8 cellular contexts compared by ENCODE assay signal in genomic region chr22:49838771-49839717, GRCh38. TPM values are rescaled to one million over a fixed set of nuclear protein-coding genes. Genes with fewer than 3 reads are reported as not detected.
DNase-seq lines count a peak whose midpoint lies in the region; ATAC-seq, FAIRE-seq and TF ChIP-seq lines count a peak whose summit lies in the region.

No MANE protein-coding gene starts in this region.

- H3K27me3 ChIP-seq in CD8-positive, alpha-beta T cell (ENCODE audit: insufficient read depth, low read length) = no peaks in the 10 kb centered on the region
- H3K27me3 ChIP-seq in small intestine (ENCODE audit: control insufficient read depth in 2 of 2, insufficient read depth in 2 of 2, low read length in 2 of 2) (no peaks in the 10 kb centered on the region), PC-9 (ENCODE audit: insufficient read depth, low read depth) (no peaks in the 10 kb centered on the region)

- no peaks in the 10 kb centered on the region for H4K20me1 ChIP-seq in PC-9 (ENCODE audit: insufficient read depth)

- H3K4me3 Mint-ChIP-seq in CD8-positive, alpha-beta T cell = peak overlapping the region; percentile 66
- peak overlapping the region; percentile 85 for H3K4me3 Mint-ChIP-seq in activated naive CD4-positive, alpha-beta T cell treated with anti-CD3 and anti-CD28 coated beads, Interleukin-2, amount 50 U/mL, for 24 hours

- H3K4me1 ChIP-seq in CD8-positive, alpha-beta T cell (ENCODE audit: insufficient read depth, low read length) = peaks cover 17% of the 10 kb centered on the region
- H3K4me1 ChIP-seq in small intestine (ENCODE audit: control insufficient read depth in 2 of 2, insufficient read depth in 1 of 2, low read depth in 1 of 2, low read length in 1 of 2) = no peaks in the 10 kb centered on the region
- H3K4me1 ChIP-seq in PC-9 (replicated peaks; ENCODE audit: insufficient read depth) = peaks cover 6% of the 10 kb centered on the region

- no peak for FAIRE-seq in small intestine (lab: Jason Lieb, UNC)

- no peaks in the 10 kb centered on the region for H3K9me3 Mint-ChIP-seq in CD8-positive, alpha-beta T cell
- no peaks in the 10 kb centered on the region for H3K9me3 Mint-ChIP-seq in activated naive CD4-positive, alpha-beta T cell treated with anti-CD3 and anti-CD28 coated beads, Interleukin-2, amount 50 U/mL, for 24 hours

- peaks cover 13% of the 10 kb centered on the region for H3F3A ChIP-seq in PC-9 (ENCODE audit: insufficient read depth, low read depth)

- no peaks in the 10 kb centered on the region for H3K36me3 ChIP-seq in CD8-positive, alpha-beta T cell (ENCODE audit: insufficient read depth, low read length)
- H3K36me3 ChIP-seq in small intestine (ENCODE audit: control insufficient read depth in 2 of 2, insufficient read depth in 2 of 2, low read length in 2 of 2) (no peaks in the 10 kb centered on the region), PC-9 (ENCODE audit: low read depth) (no peaks in the 10 kb centered on the region)

- intact Hi-C loops in CD8-positive, alpha-beta T cell (cut with DNase I, micrococcal nuclease) = loop anchor here (1.0 kb wide), 4 partner anchors 13 to 79 kb away; partner anchors contain the start of genes ZBED4 (in 2 of the 2), ALG12 (in 1 of the 2) and CRELD2 (in 1 of the 2)
- intact Hi-C loops in PC-9 (cut with micrococcal nuclease; ENCODE audit: unreplicated experiment) = no loop called here

- no peak overlapping the region for H3K4me2 ChIP-seq in PC-9

- 63 to 86% (median 68%) methylated on average over 29 of the region's 29 CpGs for WGBS in small intestine, 3 donors

- H3K9me3 ChIP-seq in CD8-positive, alpha-beta T cell (ENCODE audit: low read length) = no peaks in the 10 kb centered on the region
- no peaks in the 10 kb centered on the region for H3K9me3 ChIP-seq in small intestine (ENCODE audit: control insufficient read depth, low read depth)
- H3K9me3 ChIP-seq in PC-9 (ENCODE audit: insufficient read depth, low read depth) = no peaks in the 10 kb centered on the region

- DNase-seq in CD8-positive, alpha-beta T cell = peak; percentile 75 to 97 (median 87)
- DNase-seq in T-helper 1 cell (peak; percentile 80 to 96 (median 88)), small intestine (peak; percentile 66), PC-9 (no peak), NCI-H226 (no peak), GM03348 (ENCODE audit: low spot score) (no peak)

- POLR2A ChIA-PET in CD8-positive, alpha-beta T cell (lab: Charles Lee) = interaction anchor here (0.6 to 3.1 kb wide), 12 partner anchors 9 to 408 kb away, joined by 3 to 9 read pairs (median 4); partner anchors contain the start of gene PIM3
- POLR2A ChIA-PET in PC-9 (lab: Charles Lee; ENCODE audit: unreplicated experiment) = no interaction called here

- TF ChIP-seq CTCF in CD8-positive, alpha-beta T cell (IDR thresholded peaks at IDR 0.05) = no peak
- no peak for TF ChIP-seq CTCF in PC-9 (conservative IDR thresholded peaks at IDR 0.05)

- no peaks in the 10 kb centered on the region for H3K36me3 Mint-ChIP-seq in CD8-positive, alpha-beta T cell
- no peaks in the 10 kb centered on the region for H3K36me3 Mint-ChIP-seq in activated naive CD4-positive, alpha-beta T cell treated with anti-CD3 and anti-CD28 coated beads, Interleukin-2, amount 50 U/mL, for 24 hours

- H3K27me3 Mint-ChIP-seq in CD8-positive, alpha-beta T cell (ENCODE audit: low read depth) = no peaks in the 10 kb centered on the region
- no peaks in the 10 kb centered on the region for H3K27me3 Mint-ChIP-seq in activated naive CD4-positive, alpha-beta T cell treated with anti-CD3 and anti-CD28 coated beads, Interleukin-2, amount 50 U/mL, for 24 hours

- peak overlapping the region; percentile 97 for H3K27ac Mint-ChIP-seq in CD8-positive, alpha-beta T cell
- peak overlapping the region; percentile 93 for H3K27ac Mint-ChIP-seq in activated naive CD4-positive, alpha-beta T cell treated with anti-CD3 and anti-CD28 coated beads, Interleukin-2, amount 50 U/mL, for 24 hours

- CTCF ChIA-PET in CD8-positive, alpha-beta T cell (lab: Charles Lee) = interaction anchor here (1.0 to 1.4 kb wide), 3 partner anchors 9 to 143 kb away, joined by 3 to 5 read pairs (median 3); no protein-coding TSS in a partner anchor
- CTCF ChIA-PET in PC-9 (lab: Charles Lee) = no interaction called here

- H2AFZ ChIP-seq in PC-9 = no peak overlapping the region

- H3K9me2 ChIP-seq in PC-9 (ENCODE audit: insufficient read depth) = no peaks in the 10 kb centered on the region; the same call in 1 of the 2 replicates

- no TSS peak for BruUV-seq in PC-9 (replicated peaks; lab: Mats Ljungman, UMichigan)

- peaks cover 23% of the 10 kb centered on the region for H3K4me1 Mint-ChIP-seq in CD8-positive, alpha-beta T cell (ENCODE audit: low read depth)
- H3K4me1 Mint-ChIP-seq in activated naive CD4-positive, alpha-beta T cell treated with anti-CD3 and anti-CD28 coated beads, Interleukin-2, amount 50 U/mL, for 24 hours = peaks cover 38% of the 10 kb centered on the region

- ATAC-seq in CD8-positive, alpha-beta T cell = peak; percentile 94
- no peak for ATAC-seq in HG03521 (IDR thresholded peaks at IDR 0.05; ENCODE audit: unreplicated experiment)

- H3K4me3 ChIP-seq in CD8-positive, alpha-beta T cell (ENCODE audit: low read depth, low read length) = peak overlapping the region; percentile 65
- H3K4me3 ChIP-seq in small intestine (ENCODE audit: low read depth in 1 of 2, low read length in 2 of 2) (no peak overlapping the region), PC-9 (no peak overlapping the region)

- peak overlapping the region; percentile 84 for H3K27ac ChIP-seq in CD8-positive, alpha-beta T cell (ENCODE audit: low read depth, low read length)
- H3K27ac ChIP-seq in small intestine (ENCODE audit: low read depth in 1 of 2, low read length in 1 of 2) (peak overlapping the region; percentile 38 to 81), PC-9 (no peak overlapping the region)

- no peaks in the 10 kb centered on the region for H3K79me2 ChIP-seq in PC-9 (ENCODE audit: low read depth)

RNA-seq across cellular contexts. Expression of gene BRD1, which starts 11.4 kb away (rescaled TPM):
- 100 to 1,000 TPM; 159 to 167 TPM for total RNA-seq in CD8-positive, alpha-beta T cell
- polyA plus RNA-seq in small intestine = 10 to 100 TPM; 18.5 to 28.4 (median 19.5) TPM
- 28.5 and 30.9 TPM in 2 replicates for total RNA-seq in PC-9 (2021)

RNA-seq across cellular contexts. Expression of gene ZBED4, which starts 14.6 kb away (rescaled TPM):
- total RNA-seq in CD8-positive, alpha-beta T cell = 10 to 100 TPM; 16.2 to 16.6 TPM
- 1 to 10 TPM; 3.2 to 7.8 (median 3.4) TPM for polyA plus RNA-seq in small intestine
- total RNA-seq in PC-9 (2021) = 18.2 and 21.4 TPM in 2 replicates

Comparison
In these comparisons a context has a peak if more than half of its experiments do, and no peak if none do; other contexts are left out.
1. DNase-seq: peak in CD8-positive, alpha-beta T cell (7 of 7), T-helper 1 cell (5 of 5) and small intestine (single experiment); none in PC-9 (0 of 2), NCI-H226 (single experiment) and GM03348 (single experiment).